8 cellular contexts compared by ENCODE assay signal in the genomic region with DNA sequence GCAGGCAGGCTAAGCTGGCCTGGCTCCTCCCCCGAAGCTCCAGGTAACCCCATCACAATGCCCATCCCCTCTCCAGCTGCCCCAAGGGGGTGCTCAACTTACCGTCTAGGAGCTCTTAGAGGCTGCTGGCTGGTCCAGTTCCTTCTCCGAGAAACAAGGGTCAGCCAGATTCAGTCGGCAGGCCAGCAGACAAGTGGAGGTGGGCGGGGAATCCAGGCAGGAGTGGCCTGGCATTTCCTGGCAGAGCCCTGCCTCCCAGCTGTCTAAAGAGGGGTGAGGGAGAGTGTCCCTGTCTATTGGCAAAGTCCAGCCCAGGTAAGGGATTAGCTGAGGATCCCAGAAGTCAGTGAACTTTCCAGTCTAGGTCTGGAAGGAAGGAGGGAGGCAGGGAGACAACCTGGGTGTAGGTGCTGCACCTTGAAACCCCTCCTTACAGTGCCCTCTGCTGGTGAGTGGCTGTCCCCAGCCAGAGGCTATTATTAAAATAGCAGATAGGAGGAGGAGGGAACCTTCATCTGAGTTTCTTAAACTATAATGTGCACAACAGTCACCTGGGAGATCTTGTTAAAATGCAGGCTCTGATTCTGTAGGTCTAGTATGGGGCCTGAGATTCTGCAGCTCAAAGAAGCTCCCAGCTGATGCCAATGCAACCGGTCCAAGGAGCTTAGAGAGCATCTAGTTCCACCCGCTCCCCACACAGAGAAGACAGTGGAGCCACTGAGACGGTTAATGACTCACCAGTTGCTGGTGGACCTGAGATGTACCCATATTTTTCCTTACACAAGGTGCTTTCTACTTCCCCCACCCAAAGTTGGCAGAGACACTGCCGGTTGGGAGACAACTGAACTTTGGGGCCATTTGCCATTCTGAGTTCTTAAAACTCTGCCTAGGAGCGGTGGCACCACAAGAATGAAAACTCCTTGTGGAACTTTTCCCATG. TPM values are rescaled to one million over a fixed set of nuclear protein-coding genes. Genes with fewer than 3 reads are reported as not detected.
DNase-seq lines count a peak whose midpoint lies in the region; ATAC-seq and TF ChIP-seq lines count a peak whose summit lies in the region.

A gene with protein sequence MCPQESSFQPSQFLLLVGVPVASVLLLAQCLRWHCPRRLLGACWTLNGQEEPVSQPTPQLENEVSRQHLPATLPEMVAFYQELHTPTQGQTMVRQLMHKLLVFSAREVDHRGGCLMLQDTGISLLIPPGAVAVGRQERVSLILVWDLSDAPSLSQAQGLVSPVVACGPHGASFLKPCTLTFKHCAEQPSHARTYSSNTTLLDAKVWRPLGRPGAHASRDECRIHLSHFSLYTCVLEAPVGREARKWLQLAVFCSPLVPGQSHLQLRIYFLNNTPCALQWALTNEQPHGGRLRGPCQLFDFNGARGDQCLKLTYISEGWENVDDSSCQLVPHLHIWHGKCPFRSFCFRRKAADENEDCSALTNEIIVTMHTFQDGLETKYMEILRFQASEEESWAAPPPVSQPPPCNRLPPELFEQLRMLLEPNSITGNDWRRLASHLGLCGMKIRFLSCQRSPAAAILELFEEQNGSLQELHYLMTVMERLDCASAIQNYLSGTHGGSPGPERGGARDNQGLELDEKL (minus strand): TSS at position 162 of the 939 bp plus-strand sequence. CDS start 4,147 bp downstream, outside the sequence.

- H3K4me1 Mint-ChIP-seq in activated CD8-positive, alpha-beta memory T cell treated with anti-CD3 and anti-CD28 coated beads, Interleukin-2, amount 10 ng/mL, durations not matched to agents 7 days and 5 days: peaks cover 6% of the 10 kb centered on the region
- no peaks in the 10 kb centered on the region for H3K4me1 Mint-ChIP-seq in neural crest cell

- peak; percentile 77 for ATAC-seq in activated CD8-positive, alpha-beta memory T cell treated with anti-CD3 and anti-CD28 coated beads, Interleukin-2, amount 10 ng/mL, durations not matched to agents 7 days and 5 days

- no peaks in the 10 kb centered on the region for H3K9me3 ChIP-seq in uterus

- DNase-seq in GM12865 (ENCODE audit: low read depth) (peak; percentile 51), NCI-H2171 treated with DMSO at 0.1 percent for 48 hours (lab: John Stamatoyannopoulos, UW) (peak; percentile 52), epithelial cell of proximal tubule (ENCODE audit: low read depth) (peak; percentile 45), neural crest cell (ENCODE audit: low read depth, low spot score) (peak; percentile 33), midbrain (lab: John Stamatoyannopoulos, UW) (no peak), uterus (no peak)
- peak; percentile 75 for DNase-seq in activated CD8-positive, alpha-beta memory T cell treated with anti-CD3 and anti-CD28 coated beads, Interleukin-2, amount 10 ng/mL, durations not matched to agents 7 days and 5 days

- no peaks in the 10 kb centered on the region for H3K27me3 Mint-ChIP-seq in activated CD8-positive, alpha-beta memory T cell treated with anti-CD3 and anti-CD28 coated beads, Interleukin-2, amount 10 ng/mL, durations not matched to agents 7 days and 5 days
- no peaks in the 10 kb centered on the region for H3K27me3 Mint-ChIP-seq in neural crest cell (ENCODE audit: low read depth)

- peak; percentile 89 for TF ChIP-seq CTCF in 22Rv1 (IDR thresholded peaks at IDR 0.05)
- peak; percentile 75 for TF ChIP-seq CTCF in GM12865 (IDR thresholded peaks at IDR 0.05; ENCODE audit: insufficient read depth, low read depth, low read length, missing control alignments)
- peak; percentile 92 for TF ChIP-seq CTCF in epithelial cell of proximal tubule (conservative IDR thresholded peaks at IDR 0.05; ENCODE audit: low read depth, low read length)
- peak; percentile 69 for TF ChIP-seq CTCF in neural crest cell (conservative IDR thresholded peaks at IDR 0.05)
- peak in 2 of 4 experiments; percentile 19 to 29 for TF ChIP-seq CTCF in uterus (IDR thresholded peaks at IDR 0.05)

- CTCF ChIA-PET in activated CD8-positive, alpha-beta memory T cell treated with anti-CD3 and anti-CD28 coated beads, Interleukin-2, amount 10 ng/mL, durations not matched to agents 7 days and 5 days (lab: Charles Lee): interaction anchor here (0.7 to 6.1 kb wide), 11 partner anchors 11 to 185 kb away, joined by 3 to 82 read pairs (median 5); no protein-coding TSS in a partner anchor

- TF ChIP-seq POLR2A in uterus (IDR thresholded peaks at IDR 0.05): no peak

- intact Hi-C loops in uterus (cut with DNase I; ENCODE audit: low total_unique reads): loop anchor here (10.0 kb wide), 1 partner anchor 145 kb away; no protein-coding TSS in a partner anchor

- no peaks in the 10 kb centered on the region for H3K9me3 Mint-ChIP-seq in activated CD8-positive, alpha-beta memory T cell treated with anti-CD3 and anti-CD28 coated beads, Interleukin-2, amount 10 ng/mL, durations not matched to agents 7 days and 5 days (ENCODE audit: low read depth)
- H3K9me3 Mint-ChIP-seq in neural crest cell: no peaks in the 10 kb centered on the region

- H3K4me1 ChIP-seq in uterus: no peaks in the 10 kb centered on the region

- no peak within 1 kb of the TSS for H3K4me3 Mint-ChIP-seq in activated CD8-positive, alpha-beta memory T cell treated with anti-CD3 and anti-CD28 coated beads, Interleukin-2, amount 10 ng/mL, durations not matched to agents 7 days and 5 days
- no peak within 1 kb of the TSS for H3K4me3 Mint-ChIP-seq in neural crest cell

- no peaks in the 10 kb centered on the region for H3K36me3 Mint-ChIP-seq in activated CD8-positive, alpha-beta memory T cell treated with anti-CD3 and anti-CD28 coated beads, Interleukin-2, amount 10 ng/mL, durations not matched to agents 7 days and 5 days
- no peaks in the 10 kb centered on the region for H3K36me3 Mint-ChIP-seq in neural crest cell (ENCODE audit: low read depth)

- H3K27me3 ChIP-seq in uterus: no peaks in the 10 kb centered on the region

- H3K27ac ChIP-seq in 22Rv1 (no peak within 1 kb of the TSS), uterus (no peak within 1 kb of the TSS)

- no peaks in the 10 kb centered on the region for H3K36me3 ChIP-seq in uterus

- H3K27ac Mint-ChIP-seq in activated CD8-positive, alpha-beta memory T cell treated with anti-CD3 and anti-CD28 coated beads, Interleukin-2, amount 10 ng/mL, durations not matched to agents 7 days and 5 days: no peak within 1 kb of the TSS
- H3K27ac Mint-ChIP-seq in neural crest cell (ENCODE audit: unreplicated experiment): no peak within 1 kb of the TSS

- H3K4me3 ChIP-seq in GM12865 (ENCODE audit: low read depth, low read length) (no peak within 1 kb of the TSS), epithelial cell of proximal tubule (ENCODE audit: low read depth, low read length) (peak within 1 kb of the TSS; percentile 81), uterus (no peak within 1 kb of the TSS)

RNA-seq across cellular contexts. Expression of the gene that starts here (rescaled TPM):
- total RNA-seq in activated CD8-positive, alpha-beta memory T cell treated with anti-CD3 and anti-CD28 coated beads, Interleukin-2, amount 10 ng/mL, durations not matched to agents 7 days and 5 days: 1 to 10 TPM; 1.3 to 2.5 TPM
- total RNA-seq in epithelial cell of proximal tubule: 0.58 and 2.2 TPM in 2 replicates
- total RNA-seq in neural crest cell: 1.5 and 1.6 TPM in 2 replicates
- total RNA-seq in uterus: 1 to 10 TPM in 2 of 4 donors, under 1 TPM in 1, not detected in 1; 0.26 to 1.4 (median 1.2) TPM

Comparison
In these comparisons a context has a peak if more than half of its experiments do, and no peak if none do; other contexts are left out.
1. DNase-seq: peak in GM12865 (single experiment), NCI-H2171 treated with DMSO at 0.1 percent for 48 hours (single experiment), activated CD8-positive, alpha-beta memory T cell treated with anti-CD3 and anti-CD28 coated beads, Interleukin-2, amount 10 ng/mL, durations not matched to agents 7 days and 5 days (single experiment), epithelial cell of proximal tubule (single experiment) and neural crest cell (single experiment); none in midbrain (single experiment) and uterus (0 of 2).